Comparison of ENCODE assay signal across 8 cellular contexts in the genomic region with DNA sequence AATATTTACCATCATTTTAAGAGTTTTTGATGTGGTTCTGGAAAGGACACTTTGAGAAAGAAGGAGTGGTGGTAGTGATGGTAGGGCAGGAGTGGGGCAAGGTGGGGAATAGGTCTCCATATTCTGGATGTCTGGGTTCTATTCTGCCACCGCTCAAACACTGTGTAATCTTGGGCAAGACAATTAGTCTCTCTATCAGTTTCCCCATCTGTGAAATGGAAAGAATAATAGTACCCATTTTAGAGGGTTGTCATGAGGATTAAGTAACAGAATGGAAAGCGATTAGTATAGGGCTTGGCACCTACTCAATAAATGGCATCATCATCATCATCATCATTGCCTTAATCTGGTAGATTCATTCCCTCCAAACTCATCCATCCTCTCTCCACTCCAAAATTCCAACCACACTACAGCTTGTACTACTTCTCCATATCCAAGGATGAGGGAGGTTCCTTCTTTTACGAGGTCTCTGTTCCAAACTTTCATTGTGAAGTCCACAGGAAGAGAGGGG. TPM values are rescaled to one million over a fixed set of nuclear protein-coding genes. Genes with fewer than 3 reads are reported as not detected.
DNase-seq lines count a peak whose midpoint lies in the region; ATAC-seq and TF ChIP-seq lines count a peak whose summit lies in the region.

No MANE protein-coding gene starts in this region.

- no peaks in the 10 kb centered on the region for H3K9me3 ChIP-seq in left ventricle myocardium inferior (replicated peaks)
- H3K9me3 ChIP-seq in muscle layer of duodenum (ENCODE audit: control insufficient read depth in 1 of 2, low read length in 2 of 2) = no peaks in the 10 kb centered on the region
- no peaks in the 10 kb centered on the region for H3K9me3 ChIP-seq in tibial artery

- ATAC-seq in Right ventricle myocardium superior (ENCODE audit: poor library complexity) = no peak
- no peak for ATAC-seq in activated naive CD4-positive, alpha-beta T cell treated with anti-CD3 and anti-CD28 coated beads, Interleukin-2, amount 50 U/mL, for 72 hours

- TF ChIP-seq CTCF in left ventricle myocardium inferior (IDR thresholded peaks at IDR 0.05; ENCODE audit: borderline replicate concordance) = no peak
- TF ChIP-seq CTCF in tibial artery (IDR thresholded peaks at IDR 0.05) = no peak

- intact Hi-C loops in left ventricle myocardium inferior (cut with micrococcal nuclease) (loop anchor here (5.0 kb wide), 1 partner anchor 89 kb away; no protein-coding TSS in a partner anchor), Right ventricle myocardium superior (cut with DNase I) (loop anchor here (2.0 to 5.0 kb wide), 2 partner anchors 83 to 134 kb away; no protein-coding TSS in a partner anchor), tibial artery (cut with DNase I; ENCODE audit: low total_unique reads) (loop anchor here (2.0 to 5.0 kb wide), 2 partner anchors 83 to 219 kb away; partner anchors contain the start of gene TRPC4AP)

- H3K36me3 Mint-ChIP-seq in activated naive CD4-positive, alpha-beta T cell treated with anti-CD3 and anti-CD28 coated beads, Interleukin-2, amount 50 U/mL, for 72 hours = peaks cover 0 to 8% of the 10 kb centered on the region in 2 donors

- H3K27ac ChIP-seq in left ventricle myocardium inferior (replicated peaks) (peak overlapping the region; percentile 84), muscle layer of duodenum (ENCODE audit: low read length) (peak overlapping the region; percentile 52), tibial artery (peak overlapping the region; percentile 79 to 83)

- H3K9me3 Mint-ChIP-seq in activated naive CD4-positive, alpha-beta T cell treated with anti-CD3 and anti-CD28 coated beads, Interleukin-2, amount 50 U/mL, for 72 hours = no peaks in the 10 kb centered on the region

- H3K36me3 ChIP-seq in left ventricle myocardium inferior (no peaks in the 10 kb centered on the region), muscle layer of duodenum (ENCODE audit: control insufficient read depth in 1 of 2, insufficient read depth in 2 of 2, low read length in 2 of 2) (no peaks in the 10 kb centered on the region), tibial artery (peaks cover 0 to 6% (median 0%) of the 10 kb centered on the region in 3 donors)

- no peak for DNase-seq in left ventricle myocardium inferior
- DNase-seq in Right ventricle myocardium superior = no peak
- DNase-seq in activated naive CD4-positive, alpha-beta T cell treated with anti-CD3 and anti-CD28 coated beads, Interleukin-2, amount 50 U/mL, for 72 hours (ENCODE audit: low spot score in 2 of 2) = no peak
- no peak for DNase-seq in tibial artery
- no peak for DNase-seq in inferior parietal cortex (ENCODE audit: extremely low spot score)
- DNase-seq in ureter (ENCODE audit: low spot score) = no peak
- DNase-seq in stimulated activated CD4-positive, alpha-beta T cell treated with anti-CD3 and anti-CD28 coated beads, Interleukin-12 subunit alpha, Interleukin-12 subunit beta, amount 100 ng/mL, for 4 hours = no peak

- peak overlapping the region; percentile 82 to 89 for H3K27ac Mint-ChIP-seq in activated naive CD4-positive, alpha-beta T cell treated with anti-CD3 and anti-CD28 coated beads, Interleukin-2, amount 50 U/mL, for 72 hours

- H3K4me3 ChIP-seq in left ventricle myocardium inferior (peak overlapping the region; percentile 89), muscle layer of duodenum (ENCODE audit: low read depth in 1 of 2, low read length in 2 of 2) (peak overlapping the region in 1 of 2 donors; percentile 83), tibial artery (peak overlapping the region in 1 of 2 donors; percentile 73)

- H3K4me1 ChIP-seq in left ventricle myocardium inferior (peaks cover 78% of the 10 kb centered on the region), muscle layer of duodenum (ENCODE audit: control insufficient read depth in 1 of 2, insufficient read depth in 2 of 2, low read length in 2 of 2) (peaks cover 18 to 19% of the 10 kb centered on the region in 2 donors), tibial artery (peaks cover 0 to 49% (median 32%) of the 10 kb centered on the region in 4 donors)

- H3K27me3 ChIP-seq in left ventricle myocardium inferior (ENCODE audit: low read depth) (no peaks in the 10 kb centered on the region), muscle layer of duodenum (ENCODE audit: low read depth, low read length) (no peaks in the 10 kb centered on the region), tibial artery (no peaks in the 10 kb centered on the region)

RNA-seq across cellular contexts. Expression of gene GGT7, which starts 1.0 kb away (rescaled TPM):
- total RNA-seq in left ventricle myocardium inferior (21.6 TPM), Right ventricle myocardium superior (21.0 TPM), ureter (27.3 TPM)
- 10 to 100 TPM; 15.8 to 22.4 TPM for total RNA-seq in activated naive CD4-positive, alpha-beta T cell treated with anti-CD3 and anti-CD28 coated beads, Interleukin-2, amount 50 U/mL, for 72 hours

RNA-seq across cellular contexts. Expression of gene ACSS2, which starts 2.8 kb away (rescaled TPM):
- total RNA-seq in left ventricle myocardium inferior = 101 TPM
- total RNA-seq in Right ventricle myocardium superior = 137 TPM
- 10 to 100 TPM; 36.0 to 71.7 TPM for total RNA-seq in activated naive CD4-positive, alpha-beta T cell treated with anti-CD3 and anti-CD28 coated beads, Interleukin-2, amount 50 U/mL, for 72 hours
- 45.8 TPM for total RNA-seq in ureter

RNA-seq across cellular contexts. Expression of gene NCOA6, which starts 48.2 kb away (rescaled TPM):
- total RNA-seq in left ventricle myocardium inferior (14.0 TPM), Right ventricle myocardium superior (13.4 TPM), ureter (40.7 TPM)
- 10 to 100 TPM; 20.4 to 24.1 TPM for total RNA-seq in activated naive CD4-positive, alpha-beta T cell treated with anti-CD3 and anti-CD28 coated beads, Interleukin-2, amount 50 U/mL, for 72 hours
